Comparison of ENCODE assay signal across 1 cellular context in the genomic region with DNA sequence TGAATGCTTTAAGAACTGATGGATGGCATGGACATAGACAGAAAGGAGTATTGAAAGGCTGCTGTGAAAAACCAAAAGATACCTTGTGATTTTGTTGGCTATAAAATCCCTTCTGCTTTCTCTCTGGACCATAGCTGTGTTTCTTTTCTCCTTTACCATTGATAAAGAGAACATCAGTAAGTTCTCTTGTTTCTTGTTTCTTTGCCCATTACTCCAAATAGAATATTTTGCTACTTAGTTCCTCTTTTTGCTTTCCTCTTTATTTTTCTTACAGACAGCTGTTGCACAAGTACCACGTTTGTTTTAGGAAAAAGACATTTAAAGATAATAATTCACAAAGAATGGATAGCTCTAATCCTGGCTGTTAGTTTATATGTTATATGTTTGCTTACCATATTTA.
TF ChIP-seq lines count a peak whose summit lies in the region.

No MANE protein-coding gene starts in this region.

TF ChIP-seq in GM23338, 12 proteins besides CTCF, POLR2A, EP300 and RAD21 (continued from another document):
- TF ChIP-seq, protein P1, sequence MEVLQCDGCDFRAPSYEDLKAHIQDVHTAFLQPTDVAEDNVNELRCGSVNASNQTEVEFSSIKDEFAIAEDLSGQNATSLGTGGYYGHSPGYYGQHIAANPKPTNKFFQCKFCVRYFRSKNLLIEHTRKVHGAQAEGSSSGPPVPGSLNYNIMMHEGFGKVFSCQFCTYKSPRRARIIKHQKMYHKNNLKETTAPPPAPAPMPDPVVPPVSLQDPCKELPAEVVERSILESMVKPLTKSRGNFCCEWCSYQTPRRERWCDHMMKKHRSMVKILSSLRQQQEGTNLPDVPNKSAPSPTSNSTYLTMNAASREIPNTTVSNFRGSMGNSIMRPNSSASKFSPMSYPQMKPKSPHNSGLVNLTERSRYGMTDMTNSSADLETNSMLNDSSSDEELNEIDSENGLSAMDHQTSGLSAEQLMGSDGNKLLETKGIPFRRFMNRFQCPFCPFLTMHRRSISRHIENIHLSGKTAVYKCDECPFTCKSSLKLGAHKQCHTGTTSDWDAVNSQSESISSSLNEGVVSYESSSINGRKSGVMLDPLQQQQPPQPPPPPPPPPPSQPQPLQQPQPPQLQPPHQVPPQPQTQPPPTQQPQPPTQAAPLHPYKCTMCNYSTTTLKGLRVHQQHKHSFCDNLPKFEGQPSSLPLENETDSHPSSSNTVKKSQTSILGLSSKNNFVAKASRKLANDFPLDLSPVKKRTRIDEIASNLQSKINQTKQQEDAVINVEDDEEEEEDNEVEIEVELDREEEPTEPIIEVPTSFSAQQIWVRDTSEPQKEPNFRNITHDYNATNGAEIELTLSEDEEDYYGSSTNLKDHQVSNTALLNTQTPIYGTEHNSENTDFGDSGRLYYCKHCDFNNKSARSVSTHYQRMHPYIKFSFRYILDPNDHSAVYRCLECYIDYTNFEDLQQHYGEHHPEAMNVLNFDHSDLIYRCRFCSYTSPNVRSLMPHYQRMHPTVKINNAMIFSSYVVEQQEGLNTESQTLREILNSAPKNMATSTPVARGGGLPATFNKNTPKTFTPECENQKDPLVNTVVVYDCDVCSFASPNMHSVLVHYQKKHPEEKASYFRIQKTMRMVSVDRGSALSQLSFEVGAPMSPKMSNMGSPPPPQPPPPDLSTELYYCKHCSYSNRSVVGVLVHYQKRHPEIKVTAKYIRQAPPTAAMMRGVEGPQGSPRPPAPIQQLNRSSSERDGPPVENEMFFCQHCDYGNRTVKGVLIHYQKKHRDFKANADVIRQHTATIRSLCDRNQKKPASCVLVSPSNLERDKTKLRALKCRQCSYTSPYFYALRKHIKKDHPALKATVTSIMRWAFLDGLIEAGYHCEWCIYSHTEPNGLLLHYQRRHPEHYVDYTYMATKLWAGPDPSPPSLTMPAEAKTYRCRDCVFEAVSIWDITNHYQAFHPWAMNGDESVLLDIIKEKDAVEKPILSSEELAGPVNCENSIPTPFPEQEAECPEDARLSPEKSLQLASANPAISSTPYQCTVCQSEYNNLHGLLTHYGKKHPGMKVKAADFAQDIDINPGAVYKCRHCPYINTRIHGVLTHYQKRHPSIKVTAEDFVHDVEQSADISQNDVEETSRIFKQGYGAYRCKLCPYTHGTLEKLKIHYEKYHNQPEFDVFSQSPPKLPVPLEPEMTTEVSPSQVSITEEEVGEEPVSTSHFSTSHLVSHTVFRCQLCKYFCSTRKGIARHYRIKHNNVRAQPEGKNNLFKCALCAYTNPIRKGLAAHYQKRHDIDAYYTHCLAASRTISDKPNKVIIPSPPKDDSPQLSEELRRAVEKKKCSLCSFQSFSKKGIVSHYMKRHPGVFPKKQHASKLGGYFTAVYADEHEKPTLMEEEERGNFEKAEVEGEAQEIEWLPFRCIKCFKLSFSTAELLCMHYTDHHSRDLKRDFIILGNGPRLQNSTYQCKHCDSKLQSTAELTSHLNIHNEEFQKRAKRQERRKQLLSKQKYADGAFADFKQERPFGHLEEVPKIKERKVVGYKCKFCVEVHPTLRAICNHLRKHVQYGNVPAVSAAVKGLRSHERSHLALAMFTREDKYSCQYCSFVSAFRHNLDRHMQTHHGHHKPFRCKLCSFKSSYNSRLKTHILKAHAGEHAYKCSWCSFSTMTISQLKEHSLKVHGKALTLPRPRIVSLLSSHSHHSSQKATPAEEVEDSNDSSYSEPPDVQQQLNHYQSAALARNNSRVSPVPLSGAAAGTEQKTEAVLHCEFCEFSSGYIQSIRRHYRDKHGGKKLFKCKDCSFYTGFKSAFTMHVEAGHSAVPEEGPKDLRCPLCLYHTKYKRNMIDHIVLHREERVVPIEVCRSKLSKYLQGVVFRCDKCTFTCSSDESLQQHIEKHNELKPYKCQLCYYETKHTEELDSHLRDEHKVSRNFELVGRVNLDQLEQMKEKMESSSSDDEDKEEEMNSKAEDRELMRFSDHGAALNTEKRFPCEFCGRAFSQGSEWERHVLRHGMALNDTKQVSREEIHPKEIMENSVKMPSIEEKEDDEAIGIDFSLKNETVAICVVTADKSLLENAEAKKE (CRISPR knock-in tag; IDR thresholded peaks at IDR 0.05), result no peak
- no peak for TF ChIP-seq EZH2 (IDR thresholded peaks at IDR 0.05; ENCODE audit: low read depth, unreplicated experiment)
